ENCODE assay signal across 8 cellular contexts in genomic region chr12:124940393-124941169, GRCh38. TPM values are rescaled to one million over a fixed set of nuclear protein-coding genes. Genes with fewer than 3 reads are reported as not detected.
A peak's percentile ranks its signal among the peaks of the same experiment; 100 is the strongest.
DNase-seq lines count a peak whose midpoint lies in the region; ATAC-seq lines count a peak whose summit lies in the region.

No MANE protein-coding gene starts in this region.

- intact Hi-C loops in activated CD4-positive, alpha-beta T cell treated with anti-CD3 and anti-CD28 coated beads, Interleukin-2, amount 10 ng/mL, durations not matched to agents 24 days and 14 days (cut with micrococcal nuclease): loop anchor here (1.0 kb wide), 2 partner anchors 34 to 52 kb away; no protein-coding TSS in a partner anchor

- DNase-seq in AG08395 (ENCODE audit: low spot score) (peak; percentile 85), GM19240 (ENCODE audit: insufficient read length, low spot score) (peak; percentile 46), mesenteric fat pad (ENCODE audit: low spot score) (peak; percentile 95), NCI-H1417 treated with DMSO at 0.1 percent for 48 hours (lab: John Stamatoyannopoulos, UW) (no peak)
- DNase-seq in activated CD4-positive, alpha-beta T cell treated with anti-CD3 and anti-CD28 coated beads, Interleukin-2, amount 10 ng/mL, durations not matched to agents 24 days and 14 days: peak; percentile 95
- DNase-seq in effector memory CD4-positive, alpha-beta T cell: peak; percentile 58 to 74 (median 72)
- peak; percentile 59 to 69 for DNase-seq in stimulated activated CD8-positive, alpha-beta memory T cell treated with anti-CD3 and anti-CD28 coated beads, Interleukin-2, amount 100 ng/mL, for 1 hour (ENCODE audit: low read depth in 2 of 2)

- peaks cover 17% of the 10 kb centered on the region for H3K4me1 Mint-ChIP-seq in activated CD4-positive, alpha-beta T cell treated with anti-CD3 and anti-CD28 coated beads, Interleukin-2, amount 10 ng/mL, durations not matched to agents 24 days and 14 days

- no peaks in the 10 kb centered on the region for H3K9me3 ChIP-seq in effector memory CD4-positive, alpha-beta T cell (ENCODE audit: control insufficient read depth, low read length)

- no peaks in the 10 kb centered on the region for H3K36me3 ChIP-seq in effector memory CD4-positive, alpha-beta T cell (ENCODE audit: control insufficient read depth, insufficient read depth, low read length)

- H3K27me3 Mint-ChIP-seq in activated CD4-positive, alpha-beta T cell treated with anti-CD3 and anti-CD28 coated beads, Interleukin-2, amount 10 ng/mL, durations not matched to agents 24 days and 14 days: no peaks in the 10 kb centered on the region

- peaks cover 16% of the 10 kb centered on the region for H3K36me3 Mint-ChIP-seq in activated CD4-positive, alpha-beta T cell treated with anti-CD3 and anti-CD28 coated beads, Interleukin-2, amount 10 ng/mL, durations not matched to agents 24 days and 14 days (ENCODE audit: low read depth)

- peak overlapping the region; percentile 60 for H3K4me3 ChIP-seq in effector memory CD4-positive, alpha-beta T cell (ENCODE audit: insufficient read depth, low read depth, low read length, poor library complexity, severe bottlenecking)

- H3K4me1 ChIP-seq in effector memory CD4-positive, alpha-beta T cell (ENCODE audit: control insufficient read depth, insufficient read depth, low read length, poor library complexity, severe bottlenecking): peaks cover 8% of the 10 kb centered on the region

- ATAC-seq in HG03460 (IDR thresholded peaks at IDR 0.05; ENCODE audit: unreplicated experiment): peak; percentile 46

- no peaks in the 10 kb centered on the region for H3K9me3 Mint-ChIP-seq in activated CD4-positive, alpha-beta T cell treated with anti-CD3 and anti-CD28 coated beads, Interleukin-2, amount 10 ng/mL, durations not matched to agents 24 days and 14 days

- peak overlapping the region; percentile 68 for H3K27ac ChIP-seq in effector memory CD4-positive, alpha-beta T cell (ENCODE audit: insufficient read depth, low read length, poor library complexity, severe bottlenecking)

- H3K27me3 ChIP-seq in effector memory CD4-positive, alpha-beta T cell (replicated peaks; ENCODE audit: control insufficient read depth, insufficient read depth, low read length, poor library complexity, severe bottlenecking): no peaks in the 10 kb centered on the region

- no peak overlapping the region for H3K4me3 Mint-ChIP-seq in activated CD4-positive, alpha-beta T cell treated with anti-CD3 and anti-CD28 coated beads, Interleukin-2, amount 10 ng/mL, durations not matched to agents 24 days and 14 days

- H3K27ac Mint-ChIP-seq in activated CD4-positive, alpha-beta T cell treated with anti-CD3 and anti-CD28 coated beads, Interleukin-2, amount 10 ng/mL, durations not matched to agents 24 days and 14 days: no peak overlapping the region

RNA-seq across cellular contexts. Expression of gene UBC, which starts 26.1 kb away (rescaled TPM):
- 778 and 788 TPM in 2 replicates for total RNA-seq in activated CD4-positive, alpha-beta T cell treated with anti-CD3 and anti-CD28 coated beads, Interleukin-2, amount 10 ng/mL, durations not matched to agents 24 days and 14 days
- total RNA-seq in mesenteric fat pad: 1,241 TPM

RNA-seq across cellular contexts. Expression of gene DHX37, which starts 48.4 kb away (rescaled TPM):
- total RNA-seq in activated CD4-positive, alpha-beta T cell treated with anti-CD3 and anti-CD28 coated beads, Interleukin-2, amount 10 ng/mL, durations not matched to agents 24 days and 14 days: 52.4 and 53.0 TPM in 2 replicates
- total RNA-seq in mesenteric fat pad: 23.8 TPM

RNA-seq across cellular contexts. Expression of gene BRI3BP, which starts 52.9 kb away (rescaled TPM):
- 37.4 and 38.1 TPM in 2 replicates for total RNA-seq in activated CD4-positive, alpha-beta T cell treated with anti-CD3 and anti-CD28 coated beads, Interleukin-2, amount 10 ng/mL, durations not matched to agents 24 days and 14 days
- total RNA-seq in mesenteric fat pad: 4.5 TPM
